Comparison of ENCODE assay signal across 20 cellular contexts in the genomic region with DNA sequence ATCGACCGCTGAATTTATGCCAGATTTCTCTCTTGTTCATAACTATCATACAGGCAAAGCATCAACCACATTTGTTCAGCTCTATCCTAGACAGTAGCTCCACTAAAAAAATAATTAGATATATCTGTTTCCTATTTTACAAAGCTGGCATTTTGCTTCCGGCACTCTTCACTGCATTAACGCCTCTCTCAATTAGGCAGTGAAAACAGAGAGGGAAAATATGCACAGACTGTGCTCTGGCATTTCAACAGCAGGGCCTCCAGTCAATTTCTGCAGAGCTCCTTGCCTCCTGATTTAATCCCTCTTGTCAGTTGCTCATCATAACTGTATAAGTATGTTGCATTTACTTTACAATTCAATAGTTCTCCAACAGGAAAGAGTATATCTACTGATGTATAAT.
A peak's percentile ranks its signal among the peaks of the same experiment; 100 is the strongest.
DNase-seq lines count a peak whose midpoint lies in the region; TF ChIP-seq lines count a peak whose summit lies in the region.
"Had no signal": no experiment of that assay in that cellular context is flagged by ENCODE, and none has a peak within 500 bp of the region (broad histone marks: within the 10 kb centered on the region; RNA-seq: fewer than 3 reads in every experiment).

No MANE protein-coding gene starts in this region.

- no peaks in the 10 kb centered on the region for H3K36me3 ChIP-seq in SK-N-MC (ENCODE audit: insufficient read depth, low read length)
- no peaks in the 10 kb centered on the region for H3K36me3 ChIP-seq in neural cell (ENCODE audit: insufficient read depth, low read length)
- H3K36me3 ChIP-seq: BLaER1 had no signal

- H3F3A ChIP-seq in neural cell (ENCODE audit: insufficient read depth, low read length, poor library complexity, severe bottlenecking): no peaks in the 10 kb centered on the region

- TF ChIP-seq EP300 in neural cell (conservative IDR thresholded peaks at IDR 0.05; ENCODE audit: poor library complexity, severe bottlenecking): no peak

- H3K9me2 ChIP-seq in neural cell (ENCODE audit: insufficient read depth, low read length): no peaks in the 10 kb centered on the region

- no peak overlapping the region for H3K9ac ChIP-seq in SK-N-MC (ENCODE audit: insufficient read length)
- H3K9ac ChIP-seq in neural cell (ENCODE audit: low read length): no peak overlapping the region
- H3K9ac ChIP-seq: BLaER1, GM23248 had no signal

- H3K9me3 ChIP-seq in SK-N-MC (ENCODE audit: low read depth, low read length) (no peaks in the 10 kb centered on the region), neural cell (ENCODE audit: low read length) (no peaks in the 10 kb centered on the region)
- H3K9me3 ChIP-seq: BLaER1, Caco-2 had no signal

- peak overlapping the region in 2 of 5 experiments; percentile 0 to 15 for H3K4me3 Mint-ChIP-seq in brain
- H3K4me3 Mint-ChIP-seq in nephron progenitor cell: no peak overlapping the region
- H3K4me3 Mint-ChIP-seq: B cell; CD4-positive, CD25-positive, alpha-beta regulatory T cell; CD8-positive, alpha-beta T cell had no signal

- TF ChIP-seq RAD21 in neural cell (conservative IDR thresholded peaks at IDR 0.05): no peak

- H3K27me3 Mint-ChIP-seq in brain: no peaks in the 10 kb centered on the region
- H3K27me3 Mint-ChIP-seq in nephron progenitor cell (ENCODE audit: low read depth, poor library complexity): peaks cover 4% of the 10 kb centered on the region
- H3K27me3 Mint-ChIP-seq: B cell; CD4-positive, CD25-positive, alpha-beta regulatory T cell had no signal

- H3K27ac ChIP-seq in SK-N-MC (peak overlapping the region; percentile 92), neural cell (ENCODE audit: low read length) (no peak overlapping the region)
- H3K27ac ChIP-seq: BLaER1, C4-2B, GM23248 had no signal

- DNase-seq in SK-N-MC (ENCODE audit: low read depth, low spot score) (peak; percentile 86), NCI-H2171 (lab: John Stamatoyannopoulos, UW) (no peak), NCI-H526 treated with DMSO at 0.1 percent for 48 hours (lab: John Stamatoyannopoulos, UW) (no peak), nephron progenitor cell (no peak)
- DNase-seq: Caco-2; CD4-positive, CD25-positive, alpha-beta regulatory T cell; CD8-positive, alpha-beta T cell; DMS153; DMS79; EL; GDM1; GM23248; H7; HCEC 1CT had no signal

- H3K9me3 Mint-ChIP-seq in brain (no peaks in the 10 kb centered on the region), nephron progenitor cell (no peaks in the 10 kb centered on the region)

- H3K79me2 ChIP-seq in neural cell (replicated peaks; ENCODE audit: insufficient read depth, low read length): no peaks in the 10 kb centered on the region

- H4K20me1 ChIP-seq in neural cell (ENCODE audit: insufficient read depth): no peaks in the 10 kb centered on the region
- H4K20me1 ChIP-seq: BLaER1 had no signal

- H2AFZ ChIP-seq in neural cell (ENCODE audit: low read depth, low read length): no peak overlapping the region
- H2AFZ ChIP-seq: GM23248 had no signal

- H3K27ac Mint-ChIP-seq in brain (peak overlapping the region in 4 of 5 experiments; percentile 9 to 83 (median 71)), nephron progenitor cell (no peak overlapping the region)
- H3K27ac Mint-ChIP-seq: B cell; CD8-positive, alpha-beta T cell had no signal

- H3K36me3 Mint-ChIP-seq in brain (no peaks in the 10 kb centered on the region), nephron progenitor cell (ENCODE audit: low read depth) (no peaks in the 10 kb centered on the region)
- H3K36me3 Mint-ChIP-seq: CD4-positive, CD25-positive, alpha-beta regulatory T cell; CD8-positive, alpha-beta T cell had no signal

- H3K4me3 ChIP-seq in SK-N-MC: peak overlapping the region; percentile 56
- no peak overlapping the region for H3K4me3 ChIP-seq in neural cell (ENCODE audit: low read length)
- H3K4me3 ChIP-seq: BLaER1, GM12878, GM23248 had no signal

- H3K4me2 ChIP-seq in neural cell (ENCODE audit: low read length): peak overlapping the region; percentile 25
- H3K4me2 ChIP-seq: BLaER1 had no signal

- TF ChIP-seq CTCF in brain (conservative IDR thresholded peaks at IDR 0.05) (no peak), neural cell (IDR thresholded peaks at IDR 0.05; ENCODE audit: poor library complexity, severe bottlenecking) (no peak), nephron progenitor cell (IDR thresholded peaks at IDR 0.05) (no peak)

- H3K4me1 Mint-ChIP-seq in brain (peaks cover 14% of the 10 kb centered on the region), nephron progenitor cell (no peaks in the 10 kb centered on the region)
- H3K4me1 Mint-ChIP-seq: B cell; CD4-positive, CD25-positive, alpha-beta regulatory T cell had no signal

- no peaks in the 10 kb centered on the region for H3K27me3 ChIP-seq in neural cell (ENCODE audit: insufficient read depth, low read depth, low read length)
- H3K27me3 ChIP-seq: BLaER1 had no signal

TF ChIP-seq in neural cell, 6 proteins besides CTCF, POLR2A, EP300 and RAD21:
- TF ChIP-seq EZH2 (IDR thresholded peaks at IDR 0.05; ENCODE audit: borderline replicate concordance, insufficient read depth, low read length, poor library complexity, severe bottlenecking): no peak
- TF ChIP-seq POLR2AphosphoS5 (IDR thresholded peaks at IDR 0.05): no peak
